In the genomic region with DNA sequence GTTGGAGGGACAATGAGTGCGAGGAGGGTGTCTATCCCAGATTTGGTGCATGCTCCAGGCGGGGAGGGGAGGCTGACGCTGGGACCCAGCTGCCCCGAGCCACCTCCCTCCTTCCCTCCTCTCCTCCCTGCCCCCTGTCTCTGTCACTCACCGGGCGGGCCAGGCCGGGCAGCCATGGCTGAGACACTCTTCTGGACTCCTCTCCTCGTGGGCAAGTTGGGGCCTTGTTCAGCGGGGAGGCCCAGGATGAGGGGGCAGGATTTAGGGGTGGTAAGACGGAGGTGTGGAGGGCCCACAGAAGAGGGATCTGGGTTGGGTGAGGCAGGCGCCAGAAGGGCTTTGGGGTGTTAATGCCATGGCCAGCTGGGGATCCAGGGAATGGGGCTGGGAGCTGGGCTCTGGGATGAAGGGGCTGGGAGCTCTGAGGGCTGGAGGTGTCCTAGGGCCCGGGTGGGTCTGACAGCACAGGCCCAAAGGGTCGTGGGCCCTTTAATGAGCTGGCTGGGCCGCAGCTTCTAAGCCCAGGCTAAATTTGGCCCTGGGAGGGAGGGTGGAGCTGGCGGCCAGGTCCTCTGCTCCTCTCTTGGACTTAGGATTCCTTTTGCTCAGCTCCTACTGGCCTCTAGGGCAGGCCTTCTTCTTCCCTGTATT, we compare ENCODE assay signal across 1 cellular context.
TF ChIP-seq lines count a peak whose summit lies in the region.

A gene (plus strand): TSS at position 139 of the 651 bp plus-strand sequence. CDS start 36 bp downstream, at position 175.

TF ChIP-seq in GM23338, 12 proteins besides CTCF, POLR2A, EP300 and RAD21 (continued from another document):
- no peak for TF ChIP-seq EZH2phosphoT487 (IDR thresholded peaks at IDR 0.05; ENCODE audit: unreplicated experiment)
- TF ChIP-seq POLR2AphosphoS5 (IDR thresholded peaks at IDR 0.05; ENCODE audit: low read depth) = no peak
- TF ChIP-seq, protein P1, sequence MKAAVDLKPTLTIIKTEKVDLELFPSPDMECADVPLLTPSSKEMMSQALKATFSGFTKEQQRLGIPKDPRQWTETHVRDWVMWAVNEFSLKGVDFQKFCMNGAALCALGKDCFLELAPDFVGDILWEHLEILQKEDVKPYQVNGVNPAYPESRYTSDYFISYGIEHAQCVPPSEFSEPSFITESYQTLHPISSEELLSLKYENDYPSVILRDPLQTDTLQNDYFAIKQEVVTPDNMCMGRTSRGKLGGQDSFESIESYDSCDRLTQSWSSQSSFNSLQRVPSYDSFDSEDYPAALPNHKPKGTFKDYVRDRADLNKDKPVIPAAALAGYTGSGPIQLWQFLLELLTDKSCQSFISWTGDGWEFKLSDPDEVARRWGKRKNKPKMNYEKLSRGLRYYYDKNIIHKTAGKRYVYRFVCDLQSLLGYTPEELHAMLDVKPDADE (IDR thresholded peaks at IDR 0.05) = no peak
- no peak for TF ChIP-seq JUNB (IDR thresholded peaks at IDR 0.05; ENCODE audit: unreplicated experiment)
- TF ChIP-seq ZNF331 (CRISPR knock-in tag; IDR thresholded peaks at IDR 0.05; ENCODE audit: low read depth) = no peak
- TF ChIP-seq STAT1 (IDR thresholded peaks at IDR 0.05; ENCODE audit: unreplicated experiment) = no peak
- TF ChIP-seq CREB1 (CRISPR knock-in tag; IDR thresholded peaks at IDR 0.05; ENCODE audit: low read depth) = no peak
- TF ChIP-seq ZNF114 (CRISPR knock-in tag; IDR thresholded peaks at IDR 0.05) = no peak
